ENCODE assay signal across 21 cellular contexts in the genomic region with DNA sequence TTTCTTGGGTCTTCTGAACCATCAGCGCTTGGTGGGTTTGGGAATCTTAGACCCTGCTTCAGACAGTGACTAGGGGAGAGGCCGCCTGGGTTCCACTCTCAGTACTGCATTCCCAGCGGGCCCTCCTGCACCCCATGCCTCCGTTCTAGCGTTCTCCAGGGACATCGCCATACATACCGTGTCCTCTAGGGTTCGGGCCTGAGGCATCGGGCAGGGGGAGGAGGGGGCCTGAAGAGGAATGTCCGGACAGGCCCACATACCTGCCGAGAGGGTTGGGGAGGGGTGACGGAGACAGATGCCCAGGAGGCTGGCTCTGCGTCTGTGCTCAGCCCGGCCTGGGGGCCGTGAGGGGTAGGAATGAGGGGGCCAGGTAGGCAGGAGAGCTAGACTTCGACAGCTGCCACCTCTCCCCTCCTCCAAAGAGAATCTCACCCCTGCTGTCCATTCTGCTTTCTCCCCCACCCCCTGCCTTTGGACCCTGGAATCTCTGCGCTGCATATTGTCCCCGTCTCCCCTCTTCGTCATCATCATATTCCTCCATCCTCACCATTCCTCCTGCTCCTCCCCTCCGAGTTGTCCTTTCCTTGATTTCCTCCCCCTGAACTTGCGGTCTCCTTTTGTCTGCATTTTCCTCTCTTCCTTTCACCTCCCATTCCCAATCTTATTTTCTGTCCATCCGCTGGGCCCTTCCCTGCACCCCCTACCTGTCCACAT. TPM values are rescaled to one million over a fixed set of nuclear protein-coding genes. Genes with fewer than 3 reads are reported as not detected.
DNase-seq lines count a peak whose midpoint lies in the region; ATAC-seq and TF ChIP-seq lines count a peak whose summit lies in the region.
"Had no signal": no experiment of that assay in that cellular context is flagged by ENCODE, and none has a peak within 500 bp of the region (broad histone marks: within the 10 kb centered on the region; RNA-seq: fewer than 3 reads in every experiment).

No MANE protein-coding gene starts in this region.

- H3K27me3 ChIP-seq in HUES6 (ENCODE audit: control insufficient read depth, insufficient read depth, low read length): peaks cover 100% of the 10 kb centered on the region
- peaks cover 100% of the 10 kb centered on the region for H3K27me3 ChIP-seq in neural progenitor cell

- DNase-seq in ELF-1 (ENCODE audit: low read depth, low spot score): peak; percentile 67
- DNase-seq in effector memory CD8-positive, alpha-beta T cell: no peak
- DNase-seq in neural progenitor cell (ENCODE audit: low spot score): peak; percentile 42
- DNase-seq in dermis blood vessel endothelial cell: no peak
- DNase-seq in NCI-H1694 treated with DMSO at 0.1 percent for 48 hours (lab: John Stamatoyannopoulos, UW): no peak
- DNase-seq: activated CD8-positive, alpha-beta memory T cell treated with anti-CD3 and anti-CD28 coated beads, Interleukin-2, amount 50 U/mL, for 4 hours; central memory CD4-positive, alpha-beta T cell; foreskin keratinocyte; NCI-H2081; NCI-H69; transverse colon had no signal

- no peaks in the 10 kb centered on the region for H3K36me3 Mint-ChIP-seq in effector memory CD8-positive, alpha-beta T cell (ENCODE audit: insufficient read depth)
- H3K36me3 Mint-ChIP-seq in neural progenitor cell: no peaks in the 10 kb centered on the region

- no peak for TF ChIP-seq CTCF in neural progenitor cell (IDR thresholded peaks at IDR 0.05)

- H3K27ac ChIP-seq in HUES6 (ENCODE audit: low read depth, low read length) (no peak overlapping the region), neural progenitor cell (no peak overlapping the region)
- H3K27ac ChIP-seq: C4-2B, foreskin keratinocyte, transverse colon had no signal

- H3K9ac ChIP-seq in HUES6 (ENCODE audit: low read length) (no peak overlapping the region), neural progenitor cell (no peak overlapping the region)

- ATAC-seq in effector memory CD8-positive, alpha-beta T cell (replicated peaks): no peak
- ATAC-seq in HG02852 (IDR thresholded peaks at IDR 0.05; ENCODE audit: unreplicated experiment) (no peak), HG02798 (IDR thresholded peaks at IDR 0.05; ENCODE audit: poor library complexity, unreplicated experiment) (no peak)
- ATAC-seq: foreskin keratinocyte, sciatic nerve had no signal

- no peaks in the 10 kb centered on the region for H3K9me3 Mint-ChIP-seq in effector memory CD8-positive, alpha-beta T cell
- H3K9me3 Mint-ChIP-seq in neural progenitor cell: peaks cover 4% of the 10 kb centered on the region

- H3K27ac Mint-ChIP-seq in effector memory CD8-positive, alpha-beta T cell: peak overlapping the region in 1 of 2 donors; percentile 49
- H3K27ac Mint-ChIP-seq in neural progenitor cell: no peak overlapping the region

- H3K4me1 Mint-ChIP-seq in effector memory CD8-positive, alpha-beta T cell (ENCODE audit: low read depth in 2 of 2): peaks cover 22 to 25% of the 10 kb centered on the region in 2 donors
- H3K4me1 Mint-ChIP-seq in neural progenitor cell: peaks cover 3% of the 10 kb centered on the region

- peaks cover 26 to 89% of the 10 kb centered on the region in 2 donors for H3K27me3 Mint-ChIP-seq in effector memory CD8-positive, alpha-beta T cell
- peaks cover 84% of the 10 kb centered on the region for H3K27me3 Mint-ChIP-seq in neural progenitor cell (ENCODE audit: insufficient read depth, low read depth)

- no peaks in the 10 kb centered on the region for H3K9me3 ChIP-seq in HUES6 (ENCODE audit: control insufficient read depth, insufficient read depth, low read depth, low read length)
- no peaks in the 10 kb centered on the region for H3K9me3 ChIP-seq in neural progenitor cell (ENCODE audit: low read depth)
- H3K9me3 ChIP-seq: transverse colon had no signal

- H3K4me1 ChIP-seq in HUES6 (ENCODE audit: control insufficient read depth, insufficient read depth, low read length): peaks cover 22% of the 10 kb centered on the region
- peaks cover 14% of the 10 kb centered on the region for H3K4me1 ChIP-seq in neural progenitor cell
- H3K4me1 ChIP-seq: foreskin keratinocyte had no signal

- H3K79me2 ChIP-seq in neural progenitor cell (ENCODE audit: low read depth): no peaks in the 10 kb centered on the region

- H3K4me3 ChIP-seq in HUES6 (ENCODE audit: low read depth, low read length) (peak overlapping the region; percentile 35), neural progenitor cell (peak overlapping the region; percentile 30)
- H3K4me3 ChIP-seq: transverse colon had no signal

- H3K36me3 ChIP-seq in HUES6 (ENCODE audit: control insufficient read depth, insufficient read depth, low read length) (no peaks in the 10 kb centered on the region), neural progenitor cell (no peaks in the 10 kb centered on the region)
- H3K36me3 ChIP-seq: transverse colon had no signal

- H3K4me3 Mint-ChIP-seq in effector memory CD8-positive, alpha-beta T cell: peak overlapping the region; percentile 22 to 70
- H3K4me3 Mint-ChIP-seq in neural progenitor cell: no peak overlapping the region

- no peak overlapping the region for H2AFZ ChIP-seq in neural progenitor cell (replicated peaks)

- H3F3A ChIP-seq in neural progenitor cell (ENCODE audit: low read depth): no peaks in the 10 kb centered on the region

- peaks cover 51% of the 10 kb centered on the region for H4K20me1 ChIP-seq in neural progenitor cell (ENCODE audit: low read depth)

- H3K4me2 ChIP-seq in neural progenitor cell: peak overlapping the region; percentile 71

RNA-seq across cellular contexts. Expression of a gene that starts 7.8 kb away (rescaled TPM):
- total RNA-seq in neural progenitor cell (ENCODE audit: low replicate concordance) (not detected in 2 replicates), dermis blood vessel endothelial cell (under 0.01 and 0.05 TPM in 2 replicates)
- total RNA-seq: endothelial cell of umbilical vein, HT1080, lung microvascular endothelial cell, MCF 10A had no signal

RNA-seq across cellular contexts. Expression of a gene that starts 13.2 kb away (rescaled TPM):
- not detected in 2 replicates for total RNA-seq in neural progenitor cell (ENCODE audit: low replicate concordance)
- not detected in 2 replicates for total RNA-seq in dermis blood vessel endothelial cell
- total RNA-seq: endothelial cell of umbilical vein, foreskin keratinocyte, HT1080, lung microvascular endothelial cell, MCF 10A had no signal

RNA-seq across cellular contexts. Expression of a gene that starts 41.2 kb away (rescaled TPM):
- total RNA-seq in neural progenitor cell (ENCODE audit: low replicate concordance): not detected in 2 replicates
- not detected in 2 replicates for total RNA-seq in dermis blood vessel endothelial cell
- total RNA-seq: endothelial cell of umbilical vein, foreskin keratinocyte, HT1080, lung microvascular endothelial cell, MCF 10A, RPMI7951, transverse colon had no signal

Comparison
In these comparisons a context has a peak if more than half of its experiments do, and no peak if none do; other contexts are left out.
1. DNase-seq: peak in ELF-1 (single experiment) and neural progenitor cell (single experiment); none in effector memory CD8-positive, alpha-beta T cell (0 of 3), dermis blood vessel endothelial cell (single experiment) and NCI-H1694 treated with DMSO at 0.1 percent for 48 hours (single experiment).